In genomic region chr12:57240926-57241555, GRCh38 we compare ENCODE assay signal across 8 cellular contexts. TPM values are rescaled to one million over a fixed set of nuclear protein-coding genes. Genes with fewer than 3 reads are reported as not detected.
DNase-seq lines count a peak whose midpoint lies in the region; ATAC-seq and TF ChIP-seq lines count a peak whose summit lies in the region.

No MANE protein-coding gene starts in this region.

- H3K9me3 ChIP-seq in right cardiac atrium (ENCODE audit: control insufficient read depth, low read length) = no peaks in the 10 kb centered on the region

- POLR2A ChIA-PET in RWPE1 (lab: Yijun Ruan, JAX; ENCODE audit: low non-redundant PET) = interaction anchor here (0.5 kb wide), 1 partner anchor 12 kb away, joined by 3 read pairs; no protein-coding TSS in a partner anchor

- ATAC-seq in right cardiac atrium (no peak), left cardiac atrium (no peak), HG02840 (IDR thresholded peaks at IDR 0.05; ENCODE audit: low FRiP score, unreplicated experiment) (no peak), GM21447 (IDR thresholded peaks at IDR 0.05; ENCODE audit: unreplicated experiment) (no peak)

- 20% methylated on average over 30 of the region's 30 CpGs for WGBS in right cardiac atrium

- intact Hi-C loops in right cardiac atrium (cut with DNase I) (no loop called here), left cardiac atrium (cut with DNase I) (no loop called here)

- H3K36me3 Mint-ChIP-seq in endothelial cell (ENCODE audit: low read depth, unreplicated experiment) = peaks cover 15% of the 10 kb centered on the region

- peak overlapping the region; percentile 54 for H3K4me3 ChIP-seq in right cardiac atrium (ENCODE audit: low read length)
- peak overlapping the region; percentile 28 to 54 (median 39) for H3K4me3 ChIP-seq in skin epidermis

- DNase-seq in right cardiac atrium (peak in 1 of 3 donors; percentile 61), left cardiac atrium (no peak), RWPE1 (ENCODE audit: low spot score) (no peak), endothelial cell (ENCODE audit: low spot score) (peak; percentile 38), kidney glomerular epithelial cell (lab: John Stamatoyannopoulos, UW) (no peak)

- no peaks in the 10 kb centered on the region for H3K9me3 Mint-ChIP-seq in endothelial cell (ENCODE audit: unreplicated experiment)

- CTCF ChIA-PET in RWPE1 (lab: Yijun Ruan, JAX) = interaction anchor here (0.6 to 6.5 kb wide), 5 partner anchors 26 to 1415 kb away, joined by 3 to 147 read pairs (median 5); partner anchors contain the start of gene NXPH4

- H3K27ac Mint-ChIP-seq in endothelial cell (ENCODE audit: unreplicated experiment) = peak overlapping the region; percentile 64

- H3K27me3 Mint-ChIP-seq in endothelial cell (ENCODE audit: unreplicated experiment) = peaks cover 46% of the 10 kb centered on the region

- H3K27ac ChIP-seq in right cardiac atrium (ENCODE audit: low read length) = no peak overlapping the region
- H3K27ac ChIP-seq in RWPE1 = peak overlapping the region; percentile 71; the same call in 1 of the 2 replicates
- no peak overlapping the region for H3K27ac ChIP-seq in skin epidermis

- peak overlapping the region; percentile 70 for H3K4me3 Mint-ChIP-seq in endothelial cell (ENCODE audit: unreplicated experiment)

- H3K27me3 ChIP-seq in right cardiac atrium (ENCODE audit: control insufficient read depth, insufficient read depth) = no peaks in the 10 kb centered on the region

- H3K4me1 Mint-ChIP-seq in endothelial cell (ENCODE audit: unreplicated experiment) = peaks cover 26% of the 10 kb centered on the region

- peaks cover 2% of the 10 kb centered on the region for H3K4me1 ChIP-seq in right cardiac atrium (ENCODE audit: control insufficient read depth, insufficient read depth, low read length)

- TF ChIP-seq CTCF in RWPE1 (conservative IDR thresholded peaks at IDR 0.05; ENCODE audit: low read depth) (no peak), endothelial cell (IDR thresholded peaks at IDR 0.05; ENCODE audit: unreplicated experiment) (no peak)

RNA-seq across cellular contexts. Expression of gene STAC3, which starts 9.9 kb away (rescaled TPM):
- 1 to 10 TPM in 3 of 4 donors, under 1 TPM in 1; 0.91 to 2.3 (median 1.6) TPM for total RNA-seq in right cardiac atrium
- polyA plus RNA-seq in right cardiac atrium = 1.2 TPM
- total RNA-seq in left cardiac atrium = 1 to 10 TPM; 1.2 to 2.7 TPM
- total RNA-seq in endothelial cell (ENCODE audit: unreplicated experiment) = 3.3 TPM

RNA-seq across cellular contexts. Expression of gene SHMT2, which starts 11.5 kb away (rescaled TPM):
- total RNA-seq in right cardiac atrium (10 to 100 TPM; 27.4 to 33.2 (median 29.9) TPM), left cardiac atrium (10 to 100 TPM; 31.1 to 39.6 TPM), endothelial cell (ENCODE audit: unreplicated experiment) (63.3 TPM)
- polyA plus RNA-seq in right cardiac atrium = 17.9 TPM

RNA-seq across cellular contexts. Expression of gene NXPH4, which starts 24.4 kb away (rescaled TPM):
- total RNA-seq in right cardiac atrium (under 1 TPM in 3 of 4 donors, not detected in 1; 0.11 to 0.39 (median 0.29) TPM), left cardiac atrium (1 to 10 TPM in 1 of 2 donors, under 1 TPM in 1; 0.50 to 2.1 TPM), endothelial cell (ENCODE audit: unreplicated experiment) (not detected)
- polyA plus RNA-seq in right cardiac atrium = 1.2 TPM
